22 cellular contexts compared by ENCODE assay signal in genomic region chr18:79542876-79543750, GRCh38.
A peak's percentile ranks its signal among the peaks of the same experiment; 100 is the strongest.
DNase-seq lines count a peak whose midpoint lies in the region; ATAC-seq and TF ChIP-seq lines count a peak whose summit lies in the region.
"Had no signal": no experiment of that assay in that cellular context is flagged by ENCODE, and none has a peak within 500 bp of the region (broad histone marks: within the 10 kb centered on the region; RNA-seq: fewer than 3 reads in every experiment).

No MANE protein-coding gene starts in this region.

- peaks cover 0 to 16% of the 10 kb centered on the region in 2 donors for H3K27me3 Mint-ChIP-seq in stimulated activated naive B cell treated with anti-CD40 and anti-IgM and Interleukin-4, amounts not matched to agents 10 μg/mL and 1 μg/mL and 100 μg/mL, for 72 hours
- H3K27me3 Mint-ChIP-seq in activated naive CD8-positive, alpha-beta T cell treated with anti-CD3 and anti-CD28 coated beads, Interleukin-2, amount 50 U/mL, for 24 hours = no peaks in the 10 kb centered on the region
- H3K27me3 Mint-ChIP-seq in HFFc6 (ENCODE audit: insufficient read depth) = peaks cover 17% of the 10 kb centered on the region
- H3K27me3 Mint-ChIP-seq: activated CD4-positive, alpha-beta memory T cell treated with anti-CD3 and anti-CD28 coated beads for 36 hours; CD4-positive, alpha-beta T cell had no signal

- peaks cover 0 to 4% (median 0%) of the 10 kb centered on the region in 12 donors for H3K9me3 ChIP-seq in heart left ventricle
- H3K9me3 ChIP-seq: colonic mucosa, left lung had no signal

- H3K4me3 Mint-ChIP-seq in stimulated activated naive B cell treated with anti-CD40 and anti-IgM and Interleukin-4, amounts not matched to agents 10 μg/mL and 1 μg/mL and 100 μg/mL, for 72 hours = no peak overlapping the region
- H3K4me3 Mint-ChIP-seq in activated naive CD8-positive, alpha-beta T cell treated with anti-CD3 and anti-CD28 coated beads, Interleukin-2, amount 50 U/mL, for 24 hours = no peak overlapping the region
- no peak overlapping the region for H3K4me3 Mint-ChIP-seq in HFFc6
- H3K4me3 Mint-ChIP-seq: activated CD4-positive, alpha-beta memory T cell treated with anti-CD3 and anti-CD28 coated beads for 36 hours; activated T-cell treated with anti-CD3 and anti-CD28 coated beads, Interleukin-2, amount 50 U/mL, for 4 hours; CD4-positive, alpha-beta T cell; T-helper 2 cell treated with Interferon-gamma antibody and Interleukin-4, amounts not matched to agents 5 μg/mL and 100 μg/mL, for 36 hours had no signal

- H3K4me3 ChIP-seq in heart left ventricle = no peak overlapping the region
- H3K4me3 ChIP-seq: colonic mucosa, K562, left lung, PC-9 had no signal

- WGBS in heart left ventricle, 4 donors = 66 to 79% (median 69%) methylated on average over 14 to 15 of the region's 15 CpGs

- DNase-seq in amniotic epithelial cell (ENCODE audit: low read depth) (peak; percentile 37), heart left ventricle (peak; percentile 48 to 82 (median 64)), mesenteric fat pad (ENCODE audit: low spot score) (peak; percentile 71), NOMO-1 treated with dmso at 0.1 percent for 144 hours (lab: John Stamatoyannopoulos, UW; ENCODE audit: unreplicated experiment) (no peak), HFFc6 (no peak)
- no peak for DNase-seq in stimulated activated naive B cell treated with anti-CD40 and anti-IgM and Interleukin-4, amounts not matched to agents 10 μg/mL and 1 μg/mL and 100 μg/mL, for 72 hours
- no peak for DNase-seq in activated naive CD8-positive, alpha-beta T cell treated with anti-CD3 and anti-CD28 coated beads, Interleukin-2, amount 50 U/mL, for 24 hours
- DNase-seq: activated CD4-positive, alpha-beta memory T cell treated with anti-CD3 and anti-CD28 coated beads for 36 hours; activated naive CD4-positive, alpha-beta T cell treated with anti-CD3 and anti-CD28 coated beads, Interleukin-2, amount 50 U/mL, for 16 hours; activated T-cell treated with anti-CD3 and anti-CD28 coated beads, Interleukin-2, amount 50 U/mL, for 4 hours; CD4-positive, alpha-beta T cell; colonic mucosa; DMS153; foreskin fibroblast; GDM1; NCI-H1694 treated with DMSO at 0.1 percent for 48 hours; NCI-H82; PC-9; stimulated activated CD4-positive, alpha-beta T cell treated with anti-CD3 and anti-CD28 coated beads, Interleukin-4, amount 100 ng/mL, for 1 hour had no signal

- no peaks in the 10 kb centered on the region for H3K36me3 ChIP-seq in heart left ventricle
- H3K36me3 ChIP-seq: colonic mucosa, left lung had no signal

- peak; percentile 85 to 92 (median 90) for ATAC-seq in heart left ventricle
- ATAC-seq in stimulated activated naive B cell treated with anti-CD40 and anti-IgM and Interleukin-4, amounts not matched to agents 10 μg/mL and 1 μg/mL and 100 μg/mL, for 72 hours (replicated peaks) = no peak
- no peak for ATAC-seq in activated naive CD8-positive, alpha-beta T cell treated with anti-CD3 and anti-CD28 coated beads, Interleukin-2, amount 50 U/mL, for 24 hours
- ATAC-seq: activated T-cell treated with anti-CD3 and anti-CD28 coated beads, Interleukin-2, amount 50 U/mL, for 4 hours; K562; left lung had no signal

- intact Hi-C loops in heart left ventricle (cut with DNase I) = no loop called here

- H3K27me3 ChIP-seq in heart left ventricle = peaks cover 0 to 4% (median 0%) of the 10 kb centered on the region in 9 donors
- H3K27me3 ChIP-seq: colonic mucosa had no signal

- peaks cover 4 to 5% of the 10 kb centered on the region in 2 donors for H3K4me1 Mint-ChIP-seq in stimulated activated naive B cell treated with anti-CD40 and anti-IgM and Interleukin-4, amounts not matched to agents 10 μg/mL and 1 μg/mL and 100 μg/mL, for 72 hours
- no peaks in the 10 kb centered on the region for H3K4me1 Mint-ChIP-seq in activated naive CD8-positive, alpha-beta T cell treated with anti-CD3 and anti-CD28 coated beads, Interleukin-2, amount 50 U/mL, for 24 hours
- no peaks in the 10 kb centered on the region for H3K4me1 Mint-ChIP-seq in HFFc6 (ENCODE audit: low read depth)

- H3K27ac Mint-ChIP-seq in stimulated activated naive B cell treated with anti-CD40 and anti-IgM and Interleukin-4, amounts not matched to agents 10 μg/mL and 1 μg/mL and 100 μg/mL, for 72 hours = peak overlapping the region; percentile 6
- H3K27ac Mint-ChIP-seq in activated naive CD8-positive, alpha-beta T cell treated with anti-CD3 and anti-CD28 coated beads, Interleukin-2, amount 50 U/mL, for 24 hours = no peak overlapping the region
- H3K27ac Mint-ChIP-seq in HFFc6 = no peak overlapping the region
- H3K27ac Mint-ChIP-seq: activated CD4-positive, alpha-beta memory T cell treated with anti-CD3 and anti-CD28 coated beads for 36 hours; CD4-positive, alpha-beta T cell had no signal

- peaks cover 9 to 10% of the 10 kb centered on the region in 2 donors for H3K9me3 Mint-ChIP-seq in stimulated activated naive B cell treated with anti-CD40 and anti-IgM and Interleukin-4, amounts not matched to agents 10 μg/mL and 1 μg/mL and 100 μg/mL, for 72 hours
- H3K9me3 Mint-ChIP-seq in activated naive CD8-positive, alpha-beta T cell treated with anti-CD3 and anti-CD28 coated beads, Interleukin-2, amount 50 U/mL, for 24 hours = peaks cover 9% of the 10 kb centered on the region
- H3K9me3 Mint-ChIP-seq in HFFc6 = peaks cover 21% of the 10 kb centered on the region
- H3K9me3 Mint-ChIP-seq: activated CD4-positive, alpha-beta memory T cell treated with anti-CD3 and anti-CD28 coated beads for 36 hours; activated T-cell treated with anti-CD3 and anti-CD28 coated beads, Interleukin-2, amount 50 U/mL, for 4 hours had no signal

- H3K4me1 ChIP-seq in heart left ventricle = peaks cover 0 to 18% (median 2%) of the 10 kb centered on the region in 12 donors
- H3K4me1 ChIP-seq: colonic mucosa, left lung had no signal

- TF ChIP-seq CTCF in heart left ventricle (IDR thresholded peaks at IDR 0.05) (no peak), HFFc6 (IDR thresholded peaks at IDR 0.05) (no peak)

- TF ChIP-seq POLR2A in heart left ventricle (IDR thresholded peaks at IDR 0.05) = no peak

- peak overlapping the region in 2 of 12 donors; percentile 17 to 49 for H3K27ac ChIP-seq in heart left ventricle
- H3K27ac ChIP-seq: colonic mucosa, left lung, PC-9 had no signal

- H3K36me3 Mint-ChIP-seq in stimulated activated naive B cell treated with anti-CD40 and anti-IgM and Interleukin-4, amounts not matched to agents 10 μg/mL and 1 μg/mL and 100 μg/mL, for 72 hours = peaks cover 16 to 27% of the 10 kb centered on the region in 2 donors
- peaks cover 8% of the 10 kb centered on the region for H3K36me3 Mint-ChIP-seq in activated naive CD8-positive, alpha-beta T cell treated with anti-CD3 and anti-CD28 coated beads, Interleukin-2, amount 50 U/mL, for 24 hours (ENCODE audit: low read depth)
- no peaks in the 10 kb centered on the region; the same call in 1 of the 2 replicates for H3K36me3 Mint-ChIP-seq in HFFc6 (ENCODE audit: low read depth)
- H3K36me3 Mint-ChIP-seq: activated CD4-positive, alpha-beta memory T cell treated with anti-CD3 and anti-CD28 coated beads for 36 hours had no signal

Comparison
In these comparisons a context has a peak if more than half of its experiments do, and no peak if none do; other contexts are left out.
1. DNase-seq: peak in amniotic epithelial cell (single experiment), heart left ventricle (5 of 5) and mesenteric fat pad (single experiment); none in stimulated activated naive B cell treated with anti-CD40 and anti-IgM and Interleukin-4, amounts not matched to agents 10 μg/mL and 1 μg/mL and 100 μg/mL, for 72 hours (single experiment), activated naive CD8-positive, alpha-beta T cell treated with anti-CD3 and anti-CD28 coated beads, Interleukin-2, amount 50 U/mL, for 24 hours (single experiment), NOMO-1 treated with dmso at 0.1 percent for 144 hours (single experiment) and HFFc6 (single experiment).
2. ATAC-seq: peak in heart left ventricle (4 of 4); none in stimulated activated naive B cell treated with anti-CD40 and anti-IgM and Interleukin-4, amounts not matched to agents 10 μg/mL and 1 μg/mL and 100 μg/mL, for 72 hours (0 of 2) and activated naive CD8-positive, alpha-beta T cell treated with anti-CD3 and anti-CD28 coated beads, Interleukin-2, amount 50 U/mL, for 24 hours (single experiment).